Comparison of ENCODE assay signal across 21 cellular contexts in genomic region chr7:116170180-116170579, GRCh38.
"Had no signal": no experiment of that assay in that cellular context is flagged by ENCODE, and none has a peak within 500 bp of the region (broad histone marks: within the 10 kb centered on the region; RNA-seq: fewer than 3 reads in every experiment).

No MANE protein-coding gene starts in this region.

- H3K9me3 ChIP-seq: ascending aorta, psoas muscle, right atrium auricular region, vagina had no signal

- DNase-seq: activated CD4-positive, alpha-beta T cell treated with anti-CD3 and anti-CD28 coated beads for 4 hours; activated CD4-positive, alpha-beta T cell treated with anti-CD3 and anti-CD28 coated beads, Interleukin-2, amount 50 U/mL, for 4 hours; activated naive CD4-positive, alpha-beta T cell; activated naive CD8-positive, alpha-beta T cell treated with anti-CD3 and anti-CD28 coated beads for 36 hours; activated T-cell treated with anti-CD3 and anti-CD28 coated beads for 4 hours; activated T-cell treated with anti-CD3 and anti-CD28 coated beads, Interleukin-2, amount 50 U/mL, for 72 hours; cortex of kidney; islet precursor cell; midbrain; naive thymus-derived CD4-positive, alpha-beta T cell; psoas muscle; stimulated activated CD4-positive, alpha-beta T cell treated with anti-CD3 and anti-CD28 coated beads, Interleukin-15, amount 100 ng/mL, for 24 hours; stimulated activated naive CD4-positive, alpha-beta T cell treated with Interleukin-2 at 50 U/mL for 16 hours; T-helper 9 cell; trophoblast cell had no signal

- ATAC-seq: activated T-cell treated with anti-CD3 and anti-CD28 coated beads, Interleukin-2, amount 50 U/mL, for 72 hours; naive thymus-derived CD4-positive, alpha-beta T cell; psoas muscle had no signal

- H3K27ac ChIP-seq: ascending aorta, cardiac muscle cell, parathyroid adenoma, psoas muscle, right atrium auricular region, vagina, VCaP had no signal

- H2AFZ ChIP-seq: parathyroid adenoma had no signal

- H3K9ac ChIP-seq: parathyroid adenoma had no signal

- H3K4me3 ChIP-seq: ascending aorta, cardiac muscle cell, psoas muscle, right atrium auricular region, vagina had no signal

- H3K36me3 ChIP-seq: ascending aorta, cardiac muscle cell, right atrium auricular region, vagina had no signal

- H3K27me3 ChIP-seq: ascending aorta, cardiac muscle cell, right atrium auricular region, vagina had no signal

- H3K4me1 ChIP-seq: ascending aorta, parathyroid adenoma, psoas muscle, right atrium auricular region, vagina had no signal
